16 cellular contexts compared by ENCODE assay signal in the genomic region with DNA sequence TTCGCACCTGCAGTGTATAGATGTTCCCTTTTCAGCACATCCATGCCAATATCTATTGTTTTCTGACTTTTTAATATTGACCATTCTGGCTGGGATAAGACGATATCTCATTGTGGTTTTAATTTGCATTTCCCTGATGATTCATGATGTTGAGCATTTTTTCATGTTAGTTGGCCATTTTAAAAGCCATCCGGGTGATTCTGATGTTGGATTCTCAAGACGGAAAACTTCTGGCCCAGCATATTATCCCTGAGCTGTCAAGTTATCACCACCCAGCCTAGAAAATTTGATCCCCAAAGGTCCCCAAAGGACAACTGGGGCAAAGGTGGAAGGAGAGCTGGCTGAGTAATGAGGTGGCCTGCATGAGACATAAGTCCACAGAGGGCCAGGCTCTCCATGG.
"Had no signal": no experiment of that assay in that cellular context is flagged by ENCODE, and none has a peak within 500 bp of the region (broad histone marks: within the 10 kb centered on the region; RNA-seq: fewer than 3 reads in every experiment).

No MANE protein-coding gene starts in this region.

- DNase-seq: activated CD4-positive, alpha-beta T cell treated with anti-CD3 and anti-CD28 coated beads, Interleukin-2, amount 10 ng/mL, durations not matched to agents 7 days and 5 days; activated CD8-positive, alpha-beta memory T cell treated with anti-CD3 and anti-CD28 coated beads, Interleukin-2, amount 50 U/mL, for 48 hours; activated gamma-delta T cell treated with Interleukin-2 at 50 U/mL for 16 hours; heart right ventricle; pancreas; stimulated activated CD4-positive, alpha-beta T cell treated with anti-CD3 and anti-CD28 coated beads, Interleukin-12 subunit alpha, Interleukin-12 subunit beta, amount 100 ng/mL, for 4 hours; stimulated activated CD4-positive, alpha-beta T cell treated with anti-CD3 and anti-CD28 coated beads, Interleukin-2, amount 100 ng/mL, for 24 hours; T-cell; T-helper 9 cell; uterus had no signal

- H3K27ac ChIP-seq: esophagus muscularis mucosa, gastroesophageal sphincter, neural progenitor cell, pancreas, uterus had no signal

- H3K9me3 ChIP-seq: esophagus muscularis mucosa, gastroesophageal sphincter, heart right ventricle, pancreas, uterus had no signal

- H3K27me3 ChIP-seq: pancreas, uterus had no signal

- H3K4me3 ChIP-seq: esophagus muscularis mucosa, gastroesophageal sphincter, heart right ventricle, lung, neural progenitor cell, pancreas, uterus had no signal

- FAIRE-seq: bronchial epithelial cell, islet of Langerhans, pancreas had no signal

- H3K9ac ChIP-seq: neural progenitor cell had no signal

- H3K36me3 ChIP-seq: esophagus muscularis mucosa, gastroesophageal sphincter, heart right ventricle, neural progenitor cell, pancreas, uterus had no signal

- H3K4me1 ChIP-seq: neural progenitor cell, uterus had no signal

- H3K4me2 ChIP-seq: neural progenitor cell had no signal
